ENCODE assay signal across 23 cellular contexts in the genomic region with DNA sequence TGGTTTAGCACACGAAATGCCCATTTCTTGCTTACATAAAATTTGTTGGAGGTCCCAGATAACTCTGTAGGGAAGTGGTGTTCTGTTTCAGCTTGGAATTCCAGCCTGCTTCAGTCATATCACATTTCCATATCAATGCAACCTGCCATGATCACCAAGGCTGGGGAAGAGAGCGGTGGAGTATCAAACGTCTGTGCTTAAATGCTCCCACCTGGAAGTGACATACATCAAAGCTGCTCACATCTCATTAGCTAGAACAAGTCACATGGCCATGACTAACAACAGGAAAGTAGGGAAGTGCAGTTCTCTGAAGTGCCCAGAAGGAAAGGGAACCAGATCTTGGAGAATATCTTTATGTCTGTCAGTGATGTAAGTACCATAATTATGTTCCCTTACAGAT.
"Had no signal": no experiment of that assay in that cellular context is flagged by ENCODE, and none has a peak within 500 bp of the region (broad histone marks: within the 10 kb centered on the region; RNA-seq: fewer than 3 reads in every experiment).

No MANE protein-coding gene starts in this region.

- H3K27me3 ChIP-seq: dorsolateral prefrontal cortex, hepatocyte, ovary, upper lobe of right lung had no signal

- H3K4me3 ChIP-seq: dorsolateral prefrontal cortex, hepatocyte, ovary, psoas muscle, thoracic aorta, upper lobe of right lung had no signal

- H3K36me3 ChIP-seq: ovary, thoracic aorta, upper lobe of right lung had no signal

- H3K27ac ChIP-seq: dorsolateral prefrontal cortex, epithelial cell of prostate, hepatocyte, ovary, psoas muscle, thoracic aorta, upper lobe of right lung had no signal

- H2AFZ ChIP-seq: hepatocyte had no signal

- H3K4me1 Mint-ChIP-seq: activated naive CD8-positive, alpha-beta T cell treated with anti-CD3 and anti-CD28 coated beads, Interleukin-2, amount 10 ng/mL, durations not matched to agents 7 days and 5 days; immature natural killer cell; natural killer cell had no signal

- H3K4me1 ChIP-seq: psoas muscle, upper lobe of right lung had no signal

- H3K36me3 Mint-ChIP-seq: activated naive CD8-positive, alpha-beta T cell treated with anti-CD3 and anti-CD28 coated beads, Interleukin-2, amount 10 ng/mL, durations not matched to agents 7 days and 5 days; brain; immature natural killer cell; natural killer cell had no signal

- H3K9me3 ChIP-seq: ovary, psoas muscle, thoracic aorta, upper lobe of right lung had no signal

- H3K79me2 ChIP-seq: hepatocyte had no signal

- DNase-seq: activated CD4-positive, alpha-beta T cell treated with anti-CD3 and anti-CD28 coated beads for 48 hours; activated CD4-positive, CD25-positive, alpha-beta regulatory T cell; activated CD8-positive, alpha-beta T cell treated with anti-CD3 and anti-CD28 coated beads for 36 hours; activated naive CD4-positive, alpha-beta T cell treated with Interleukin-2 at 50 U/mL for 16 hours; activated naive CD8-positive, alpha-beta T cell treated with anti-CD3 and anti-CD28 coated beads, Interleukin-2, amount 10 ng/mL, durations not matched to agents 7 days and 5 days; activated T-cell treated with anti-CD3 and anti-CD28 coated beads, Interleukin-2, amount 50 U/mL, for 24 hours; amygdala; central memory CD4-positive, alpha-beta T cell; dorsolateral prefrontal cortex; foreskin fibroblast; immature natural killer cell; natural killer cell; ovary; psoas muscle; right cardiac atrium; T-helper 9 cell; upper lobe of right lung had no signal

- H3K9me3 Mint-ChIP-seq: activated CD8-positive, alpha-beta T cell treated with anti-CD3 and anti-CD28 coated beads for 36 hours; activated naive CD8-positive, alpha-beta T cell treated with anti-CD3 and anti-CD28 coated beads, Interleukin-2, amount 10 ng/mL, durations not matched to agents 7 days and 5 days; activated T-cell treated with anti-CD3 and anti-CD28 coated beads, Interleukin-2, amount 50 U/mL, for 24 hours; activated T-helper 2 cell treated with anti-CD3 and anti-CD28 coated beads, Interferon-gamma antibody, Interleukin-2, Interleukin-4, amounts not matched to agents 10 μg/mL and 5 μg/mL and 100 μg/mL, durations not matched to agents 14 hours and 24 hours and 36 hours had no signal

- H3K27ac Mint-ChIP-seq: activated CD8-positive, alpha-beta T cell treated with anti-CD3 and anti-CD28 coated beads for 36 hours; activated naive CD8-positive, alpha-beta T cell treated with anti-CD3 and anti-CD28 coated beads, Interleukin-2, amount 10 ng/mL, durations not matched to agents 7 days and 5 days; activated T-cell treated with anti-CD3 and anti-CD28 coated beads, Interleukin-2, amount 50 U/mL, for 24 hours; activated T-helper 2 cell treated with anti-CD3 and anti-CD28 coated beads, Interferon-gamma antibody, Interleukin-2, Interleukin-4, amounts not matched to agents 10 μg/mL and 5 μg/mL and 100 μg/mL, durations not matched to agents 14 hours and 24 hours and 36 hours; brain; immature natural killer cell; natural killer cell had no signal

- FAIRE-seq: colon had no signal

- H3K4me3 Mint-ChIP-seq: activated CD8-positive, alpha-beta T cell treated with anti-CD3 and anti-CD28 coated beads for 36 hours; activated naive CD8-positive, alpha-beta T cell treated with anti-CD3 and anti-CD28 coated beads, Interleukin-2, amount 10 ng/mL, durations not matched to agents 7 days and 5 days; activated T-cell treated with anti-CD3 and anti-CD28 coated beads, Interleukin-2, amount 50 U/mL, for 24 hours; brain; immature natural killer cell; natural killer cell had no signal

- H3K4me2 ChIP-seq: hepatocyte had no signal
